ENCODE assay signal across 12 cellular contexts in genomic region chr17:63866625-63867024, GRCh38. TPM values are rescaled to one million over a fixed set of nuclear protein-coding genes. Genes with fewer than 3 reads are reported as not detected.
DNase-seq lines count a peak whose midpoint lies in the region; ATAC-seq and TF ChIP-seq lines count a peak whose summit lies in the region.
"Not testable (repeated sequence)": the region's sequence is repeated elsewhere in the genome, so short reads cannot be mapped to it uniquely, and the experiment has no call there.
"Had no signal": no experiment of that assay in that cellular context is flagged by ENCODE, and none has a peak within 500 bp of the region (broad histone marks: within the 10 kb centered on the region; RNA-seq: fewer than 3 reads in every experiment).

No MANE protein-coding gene starts in this region.

- H3K9me2 ChIP-seq in GM23338 (ENCODE audit: insufficient read depth) = not testable (repeated sequence)

- TF ChIP-seq EP300 in sigmoid colon (IDR thresholded peaks at IDR 0.05) = not testable (repeated sequence)

- H3K27me3 ChIP-seq in BE2C; GM23338 (ENCODE audit: insufficient read depth); kidney epithelial cell (ENCODE audit: control insufficient read depth, insufficient read depth, low read length); sigmoid colon: not testable (repeated sequence)

- peaks cover 11% of the 10 kb centered on the region; the same call in 2 of the 3 replicates for H3K4me1 Mint-ChIP-seq in GM23338

- H3K27me3 Mint-ChIP-seq in GM23338 (ENCODE audit: insufficient read depth, low read depth, poor library complexity) = not testable (repeated sequence)

- not testable (repeated sequence) for DNase-seq in BE2C; kidney epithelial cell (ENCODE audit: low read depth)
- DNase-seq in GM23338 (ENCODE audit: low spot score) (peak; percentile 51), choroid plexus epithelial cell (ENCODE audit: low read depth) (peak; percentile 20), sigmoid colon (peak; percentile 24)

- H3K4me3 Mint-ChIP-seq in GM23338 = not testable (repeated sequence)

- TF ChIP-seq CTCF in BE2C (IDR thresholded peaks at IDR 0.05; ENCODE audit: low read depth, low read length) (peak; percentile 35; the same call in 1 of the 2 replicates), GM23338 (conservative IDR thresholded peaks at IDR 0.05; ENCODE audit: low read depth in 2 of 2) (peak in 1 of 2 experiments; percentile 56; a peak in 2 of 4 replicates), choroid plexus epithelial cell (conservative IDR thresholded peaks at IDR 0.05; ENCODE audit: low read depth, low read length) (peak; percentile 43), kidney epithelial cell (IDR thresholded peaks at IDR 0.05; ENCODE audit: insufficient read depth, low read length, poor library complexity, severe bottlenecking) (peak; percentile 29)
- not testable (repeated sequence) for TF ChIP-seq CTCF in sigmoid colon (IDR thresholded peaks at IDR 0.05)

- not testable (repeated sequence) for H3K4me1 ChIP-seq in BE2C; GM23338 (ENCODE audit: insufficient read depth); sigmoid colon

- not testable (repeated sequence) for H3K27ac ChIP-seq in GM23338 (ENCODE audit: low read depth); sigmoid colon

- peak; percentile 92 for ATAC-seq in GM23338
- ATAC-seq in SK-N-SH treated with all-trans-retinoic acid at 6 μM for 48 hours = peak; percentile 85

- not testable (repeated sequence) for H3F3A ChIP-seq in GM23338 (replicated peaks; ENCODE audit: low read depth)

- not testable (repeated sequence) for H3K79me2 ChIP-seq in GM23338 (replicated peaks; ENCODE audit: insufficient read depth)

- H3K4me3 ChIP-seq in BE2C (ENCODE audit: low read depth, low read length); GM23338; choroid plexus epithelial cell (ENCODE audit: low read depth, low read length); kidney epithelial cell (ENCODE audit: low read depth, low read length); sigmoid colon: not testable (repeated sequence)

- WGBS in sigmoid colon, 2 donors = 79 to 80% methylated on average over 7 of the region's 7 CpGs

- not testable (repeated sequence) for H3K9me3 Mint-ChIP-seq in GM23338

- not testable (repeated sequence) for H3K9me3 ChIP-seq in BE2C, sigmoid colon

- H3K27ac Mint-ChIP-seq in GM23338 = not testable (repeated sequence)

- H3K36me3 Mint-ChIP-seq in GM23338 (ENCODE audit: low read depth) = not testable (repeated sequence)

- not testable (repeated sequence) for H3K4me2 ChIP-seq in GM23338

- H3K36me3 ChIP-seq in BE2C; GM23338 (ENCODE audit: insufficient read depth); kidney epithelial cell (ENCODE audit: control insufficient read depth, insufficient read depth, low read length); sigmoid colon: not testable (repeated sequence)

- intact Hi-C loops in sigmoid colon (cut with DNase I) = not testable (repeated sequence)

- H4K20me1 ChIP-seq in GM23338 (replicated peaks; ENCODE audit: insufficient read depth) = not testable (repeated sequence)

- not testable (repeated sequence) for TF ChIP-seq POLR2A in sigmoid colon (IDR thresholded peaks at IDR 0.05)

- 0 out of 2 replicates have a peak overlapping the region, but pooled peaks have one; percentile 16 for H2AFZ ChIP-seq in GM23338

RNA-seq across cellular contexts. Expression of gene CSH2, which starts 6.9 kb away (rescaled TPM):
- polyA plus RNA-seq in BE2C (2012; ENCODE audit: insufficient read depth, insufficient read length, low read depth) = not detected
- total RNA-seq in GM23338 (2014; rRNA removed; shearing (Covaris generic)) = not detected in 2 replicates
- 0.37 and 0.43 TPM in 2 replicates for polyA plus RNA-seq in GM23338 (2016; fragmentation: Nextera tagmentation; extraction: Ambion mirVana)
- not detected in 2 replicates for total RNA-seq in kidney epithelial cell
- not detected for total RNA-seq in sigmoid colon
- not detected for polyA plus RNA-seq in sigmoid colon
- total RNA-seq: CD8-positive, alpha-beta T cell; left colon; temporal lobe had no signal
- polyA plus RNA-seq: adipose tissue, esophagus had no signal

RNA-seq across cellular contexts. Expression of gene GH2, which starts 15.1 kb away (rescaled TPM):
- polyA plus RNA-seq in BE2C (2012; ENCODE audit: insufficient read depth, insufficient read length, low read depth) = not detected
- 0.27 and 0.59 TPM in 2 replicates for total RNA-seq in GM23338 (2014; rRNA removed; shearing (Covaris generic))
- polyA plus RNA-seq in GM23338 (2016; fragmentation: Nextera tagmentation; extraction: Ambion mirVana) = 2.3 TPM in 2 replicates
- not detected in 2 replicates for total RNA-seq in kidney epithelial cell
- total RNA-seq in sigmoid colon = not detected
- not detected for polyA plus RNA-seq in sigmoid colon
- total RNA-seq: CD8-positive, alpha-beta T cell; left colon; mononuclear cell; temporal lobe had no signal
- polyA plus RNA-seq: adipose tissue, esophagus had no signal

RNA-seq across cellular contexts. Expression of gene SMARCD2, which starts 24.1 kb away (rescaled TPM):
- polyA plus RNA-seq in BE2C (2012; ENCODE audit: insufficient read depth, insufficient read length, low read depth) = 96.0 TPM
- 121 and 133 TPM in 2 replicates for total RNA-seq in GM23338 (2014; rRNA removed; shearing (Covaris generic))
- polyA plus RNA-seq in GM23338 (2016; fragmentation: Nextera tagmentation; extraction: Ambion mirVana) (34.9 and 36.4 TPM in 2 replicates), sigmoid colon (10 to 100 TPM; 44.4 to 95.9 (median 50.6) TPM)
- total RNA-seq in kidney epithelial cell (78.7 and 107 TPM in 2 replicates), sigmoid colon (100 to 1,000 TPM in 2 of 4 donors, 10 to 100 TPM in 2; 79.7 to 122 (median 105) TPM)

RNA-seq across cellular contexts. Expression of gene CSH1, which starts 29.7 kb away (rescaled TPM):
- not detected for polyA plus RNA-seq in BE2C (2012; ENCODE audit: insufficient read depth, insufficient read length, low read depth)
- not detected in 2 replicates for total RNA-seq in GM23338 (2014; rRNA removed; shearing (Covaris generic))
- polyA plus RNA-seq in GM23338 (2016; fragmentation: Nextera tagmentation; extraction: Ambion mirVana) (0.68 TPM in 1 of 2 replicates, not detected in the other), sigmoid colon (not detected)
- total RNA-seq in kidney epithelial cell (not detected in 2 replicates), sigmoid colon (not detected)
- total RNA-seq: CD8-positive, alpha-beta T cell; left colon; mononuclear cell; temporal lobe had no signal
- polyA plus RNA-seq: adipose tissue, esophagus had no signal

RNA-seq across cellular contexts. Expression of gene FTSJ3, which starts 39.2 kb away (rescaled TPM):
- polyA plus RNA-seq in BE2C (2012; ENCODE audit: insufficient read depth, insufficient read length, low read depth) = 85.5 TPM
- 48.4 and 61.5 TPM in 2 replicates for total RNA-seq in GM23338 (2014; rRNA removed; shearing (Covaris generic))
- polyA plus RNA-seq in GM23338 (2016; fragmentation: Nextera tagmentation; extraction: Ambion mirVana) (28.1 and 29.2 TPM in 2 replicates), sigmoid colon (10 to 100 TPM in 2 of 3 donors, 1 to 10 TPM in 1; 7.9 to 30.7 (median 10.2) TPM)
- total RNA-seq in kidney epithelial cell (52.1 and 54.5 TPM in 2 replicates), sigmoid colon (10 to 100 TPM; 31.0 to 65.8 (median 47.6) TPM)
